In genomic region chr2:64866797-64867196, GRCh38 we compare ENCODE assay signal across 10 cellular contexts.
A peak's percentile ranks its signal among the peaks of the same experiment; 100 is the strongest.
DNase-seq lines count a peak whose midpoint lies in the region; ATAC-seq lines count a peak whose summit lies in the region.
"Had no signal": no experiment of that assay in that cellular context is flagged by ENCODE, and none has a peak within 500 bp of the region (broad histone marks: within the 10 kb centered on the region; RNA-seq: fewer than 3 reads in every experiment).

No MANE protein-coding gene starts in this region.

- no peak overlapping the region for H3K9ac ChIP-seq in adipocyte (ENCODE audit: low read length)

- no peak for DNase-seq in activated CD4-positive, alpha-beta T cell treated with anti-CD3 and anti-CD28 coated beads, Interleukin-2, amount 10 ng/mL, durations not matched to agents 24 days and 14 days
- DNase-seq in activated CD4-positive, alpha-beta T cell treated with anti-CD3 and anti-CD28 coated beads for 48 hours, result no peak
- DNase-seq in adipocyte (ENCODE audit: low read depth) (peak; percentile 72), kidney glomerular epithelial cell (lab: John Stamatoyannopoulos, UW) (peak; percentile 84), substantia nigra (lab: John Stamatoyannopoulos, UW) (peak in 25 of 49 donors; percentile 4 to 55 (median 26))
- no peak for DNase-seq in activated effector memory CD4-positive, alpha-beta T cell treated with anti-CD3 and anti-CD28 coated beads, Interleukin-2, amount 50 U/mL, for 16 hours
- DNase-seq: endodermal cell, trophoblast cell had no signal

- intact Hi-C loops in activated CD4-positive, alpha-beta T cell treated with anti-CD3 and anti-CD28 coated beads, Interleukin-2, amount 10 ng/mL, durations not matched to agents 24 days and 14 days (cut with micrococcal nuclease), result no loop called here

- peak overlapping the region; percentile 33 for H3K4me3 ChIP-seq in adipocyte (ENCODE audit: low read length)

- no peaks in the 10 kb centered on the region for H3K36me3 ChIP-seq in adipocyte (ENCODE audit: control insufficient read depth, insufficient read depth, low read length, severe bottlenecking)

- H3K9me3 Mint-ChIP-seq in activated CD4-positive, alpha-beta T cell treated with anti-CD3 and anti-CD28 coated beads, Interleukin-2, amount 10 ng/mL, durations not matched to agents 24 days and 14 days, result no peaks in the 10 kb centered on the region
- H3K9me3 Mint-ChIP-seq: endodermal cell had no signal

- no peaks in the 10 kb centered on the region for H3K9me3 ChIP-seq in adipocyte (ENCODE audit: control insufficient read depth, low read length)

- H3K27me3 ChIP-seq in adipocyte (replicated peaks; ENCODE audit: control insufficient read depth, insufficient read depth, low read length), result no peaks in the 10 kb centered on the region

- no peak overlapping the region for H3K27ac Mint-ChIP-seq in activated CD4-positive, alpha-beta T cell treated with anti-CD3 and anti-CD28 coated beads, Interleukin-2, amount 10 ng/mL, durations not matched to agents 24 days and 14 days
- H3K27ac Mint-ChIP-seq: endodermal cell had no signal

- H3K4me1 Mint-ChIP-seq in activated CD4-positive, alpha-beta T cell treated with anti-CD3 and anti-CD28 coated beads, Interleukin-2, amount 10 ng/mL, durations not matched to agents 24 days and 14 days, result peaks cover 3% of the 10 kb centered on the region
- H3K4me1 Mint-ChIP-seq: endodermal cell had no signal

- no peak for ATAC-seq in GM18511 (IDR thresholded peaks at IDR 0.05; ENCODE audit: unreplicated experiment)
- no peak for ATAC-seq in GM18907 (IDR thresholded peaks at IDR 0.05; ENCODE audit: unreplicated experiment)

- H3K4me1 ChIP-seq in adipocyte (ENCODE audit: control insufficient read depth, insufficient read depth, low read length), result peaks cover 26% of the 10 kb centered on the region

- peaks cover 14% of the 10 kb centered on the region for H3K27me3 Mint-ChIP-seq in activated CD4-positive, alpha-beta T cell treated with anti-CD3 and anti-CD28 coated beads, Interleukin-2, amount 10 ng/mL, durations not matched to agents 24 days and 14 days

- peak overlapping the region; percentile 31 for H3K4me3 Mint-ChIP-seq in activated CD4-positive, alpha-beta T cell treated with anti-CD3 and anti-CD28 coated beads, Interleukin-2, amount 10 ng/mL, durations not matched to agents 24 days and 14 days
- H3K4me3 Mint-ChIP-seq: endodermal cell had no signal

- peak overlapping the region; percentile 47 for H3K27ac ChIP-seq in substantia nigra (ENCODE audit: low read depth, low read length, poor library complexity, severe bottlenecking)

- H3K36me3 Mint-ChIP-seq in activated CD4-positive, alpha-beta T cell treated with anti-CD3 and anti-CD28 coated beads, Interleukin-2, amount 10 ng/mL, durations not matched to agents 24 days and 14 days (ENCODE audit: low read depth), result no peaks in the 10 kb centered on the region

Comparison
In these comparisons a context has a peak if more than half of its experiments do, and no peak if none do; other contexts are left out.
1. DNase-seq: peak in adipocyte (single experiment), kidney glomerular epithelial cell (single experiment) and substantia nigra (25 of 49); none in activated CD4-positive, alpha-beta T cell treated with anti-CD3 and anti-CD28 coated beads, Interleukin-2, amount 10 ng/mL, durations not matched to agents 24 days and 14 days (single experiment), activated CD4-positive, alpha-beta T cell treated with anti-CD3 and anti-CD28 coated beads for 48 hours (single experiment) and activated effector memory CD4-positive, alpha-beta T cell treated with anti-CD3 and anti-CD28 coated beads, Interleukin-2, amount 50 U/mL, for 16 hours (single experiment).